ENCODE assay signal across 8 cellular contexts in the genomic region with DNA sequence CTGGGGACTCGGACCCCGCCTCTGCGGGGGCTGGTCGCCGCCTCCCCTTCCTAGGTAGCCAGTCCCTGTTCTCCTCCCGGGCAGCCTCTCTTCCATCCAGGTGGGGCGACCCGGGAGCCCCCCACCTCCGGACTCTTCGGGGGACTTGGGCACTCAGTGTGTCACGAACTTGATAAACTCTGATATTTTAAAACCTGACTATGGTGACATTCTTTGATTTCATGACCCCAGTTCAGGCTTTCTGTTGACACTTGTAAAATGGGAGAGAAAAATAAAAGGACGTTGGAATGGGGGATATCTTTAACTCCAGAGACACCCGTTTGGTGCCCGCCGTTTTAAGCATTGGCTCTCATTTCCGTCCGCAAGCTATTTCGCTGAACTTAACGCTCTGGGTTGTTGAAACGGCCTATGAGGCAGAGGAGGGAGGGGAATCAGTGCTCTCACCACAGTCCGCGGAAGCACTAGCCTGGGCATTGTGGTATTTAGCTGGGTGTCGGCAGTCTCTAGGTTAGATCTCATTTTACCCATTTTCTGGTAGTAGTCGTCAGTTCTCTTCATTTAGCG. TPM values are rescaled to one million over a fixed set of nuclear protein-coding genes. Genes with fewer than 3 reads are reported as not detected.
A peak's percentile ranks its signal among the peaks of the same experiment; 100 is the strongest.
DNase-seq lines count a peak whose midpoint lies in the region; ATAC-seq and TF ChIP-seq lines count a peak whose summit lies in the region.

No MANE protein-coding gene starts in this region.

- no peaks in the 10 kb centered on the region for H4K20me1 ChIP-seq in DOHH2 (ENCODE audit: control insufficient read depth, insufficient read depth, low read depth, low read length)

- H3K36me3 ChIP-seq in DOHH2 (ENCODE audit: control insufficient read depth, low read length) (no peaks in the 10 kb centered on the region), iPS DF 6.9 (ENCODE audit: control insufficient read depth, insufficient read depth, low read length) (no peaks in the 10 kb centered on the region), gastrocnemius medialis (no peaks in the 10 kb centered on the region)

- H3K4me2 ChIP-seq in DOHH2 (ENCODE audit: low read length), result peak overlapping the region; percentile 53

- H3K79me2 ChIP-seq in DOHH2 (ENCODE audit: control insufficient read depth, low read length), result peaks cover 53% of the 10 kb centered on the region

- no peaks in the 10 kb centered on the region for H3K27me3 Mint-ChIP-seq in T-cell

- H3K27me3 ChIP-seq in DOHH2 (ENCODE audit: control insufficient read depth, low read length), result no peaks in the 10 kb centered on the region
- no peaks in the 10 kb centered on the region for H3K27me3 ChIP-seq in iPS DF 6.9 (ENCODE audit: control insufficient read depth, insufficient read depth, low read length)
- no peaks in the 10 kb centered on the region for H3K27me3 ChIP-seq in gastrocnemius medialis

- H3K27ac Mint-ChIP-seq in T-cell, result peak overlapping the region; percentile 90 to 91

- H3K27ac ChIP-seq in DOHH2 (ENCODE audit: low read depth, low read length), result peak overlapping the region; percentile 21
- no peak overlapping the region for H3K27ac ChIP-seq in iPS DF 6.9 (ENCODE audit: low read length)
- H3K27ac ChIP-seq in gastrocnemius medialis, result peak overlapping the region; percentile 91 to 97 (median 96)

- H3K4me1 ChIP-seq in DOHH2 (ENCODE audit: control insufficient read depth, low read length), result peaks cover 16% of the 10 kb centered on the region
- H3K4me1 ChIP-seq in iPS DF 6.9 (ENCODE audit: control insufficient read depth, insufficient read depth, low read length), result no peaks in the 10 kb centered on the region
- H3K4me1 ChIP-seq in gastrocnemius medialis, result peaks cover 20 to 24% of the 10 kb centered on the region in 2 donors

- H3K9me3 ChIP-seq in DOHH2 (ENCODE audit: control insufficient read depth, insufficient read depth, low read length) (no peaks in the 10 kb centered on the region), iPS DF 6.9 (ENCODE audit: control insufficient read depth, insufficient read depth, low read length) (no peaks in the 10 kb centered on the region), gastrocnemius medialis (no peaks in the 10 kb centered on the region)

- ATAC-seq in GM21529 (IDR thresholded peaks at IDR 0.05; ENCODE audit: unreplicated experiment) (peak; percentile 29), T-cell (replicated peaks in 1 of 4) (no peak), gastrocnemius medialis (no peak), HG03457 (IDR thresholded peaks at IDR 0.05; ENCODE audit: unreplicated experiment) (no peak)

- intact Hi-C loops in gastrocnemius medialis (cut with DNase I; ENCODE audit: low total_unique reads), result loop anchor here (1.0 kb wide), 2 partner anchors 56 to 168 kb away; a partner anchor contains a TSS

- no peaks in the 10 kb centered on the region for H3K36me3 Mint-ChIP-seq in T-cell

- no peaks in the 10 kb centered on the region for H3K9me2 ChIP-seq in DOHH2 (replicated peaks; ENCODE audit: control insufficient read depth, low read length)

- peak; percentile 40 for DNase-seq in HuH-7.5 (ENCODE audit: low spot score)
- DNase-seq in T-cell, result peak in 33 of 34 experiments; percentile 5 to 56 (median 40)
- peak; percentile 73 for DNase-seq in astrocyte of the hippocampus (ENCODE audit: low read depth, low spot score)
- no peak for DNase-seq in iPS DF 6.9 (ENCODE audit: low read depth, low spot score)
- DNase-seq in gastrocnemius medialis, result peak in 1 of 2 donors; percentile 33

- peak overlapping the region; percentile 92 to 95 (median 92) for H3K4me3 Mint-ChIP-seq in T-cell

- in situ Hi-C loops in gastrocnemius medialis (cut with MboI; ENCODE audit: low sequenced_read_pairs in 4 of 4), result loop anchor here in 1 of 4 donors (10.0 kb wide), 1 partner anchor 50 kb away; no protein-coding TSS in a partner anchor

- POLR2A ChIA-PET in T-cell (lab: Charles Lee), result interaction anchor here (0.7 to 1.4 kb wide), 5 partner anchors 33 to 140 kb away, joined by 3 to 11 read pairs (median 5); a partner anchor contains a TSS

- CTCF ChIA-PET in T-cell (lab: Charles Lee), result interaction anchor here (0.7 to 1.4 kb wide), 4 partner anchors 31 to 169 kb away, joined by 3 to 5 read pairs (median 4); a partner anchor contains a TSS

- no CpG with 5 or more reads among the region's 25 CpGs for WGBS in iPS DF 6.9 (ENCODE audit: insufficient coverage, insufficient read length)

- H3F3A ChIP-seq in DOHH2 (ENCODE audit: control insufficient read depth, insufficient read depth), result 0 out of 2 replicates have a peak, but pooled peaks cover 5% of the 10 kb centered on the region

- H3K4me3 ChIP-seq in DOHH2 (ENCODE audit: low read length), result peak overlapping the region; percentile 81
- H3K4me3 ChIP-seq in iPS DF 6.9 (ENCODE audit: low read length), result peak overlapping the region; percentile 90
- H3K4me3 ChIP-seq in gastrocnemius medialis, result peak overlapping the region; percentile 57 to 90 (median 85)

- H3K9me3 Mint-ChIP-seq in T-cell, result no peaks in the 10 kb centered on the region

- no peak for TF ChIP-seq POLR2A in gastrocnemius medialis (IDR thresholded peaks at IDR 0.05)

- H3K4me1 Mint-ChIP-seq in T-cell, result peaks cover 22 to 39% (median 36%) of the 10 kb centered on the region in 3 donors

- TF ChIP-seq CTCF in DOHH2 (IDR thresholded peaks at IDR 0.05; ENCODE audit: low read depth, low read length, poor library complexity, severe bottlenecking) (no peak), gastrocnemius medialis (IDR thresholded peaks at IDR 0.05 in 4 of 5, conservative IDR thresholded peaks at IDR 0.05 in 1 of 5) (no peak)

RNA-seq across cellular contexts. Expression of a gene that starts 0.7 kb away (rescaled TPM):
- total RNA-seq in T-cell (10 to 100 TPM; 24.6 to 35.8 (median 28.2) TPM), gastrocnemius medialis (10 to 100 TPM; 21.0 to 31.1 (median 25.4) TPM)

RNA-seq across cellular contexts. Expression of a gene that starts 36.7 kb away (rescaled TPM):
- total RNA-seq in T-cell (100 to 1,000 TPM in 4 of 5 donors, 10 to 100 TPM in 1; 91.4 to 271 (median 137) TPM), gastrocnemius medialis (10 to 100 TPM; 27.1 to 73.1 (median 37.8) TPM)

RNA-seq across cellular contexts. Expression of a gene that starts 55.4 kb away (rescaled TPM):
- total RNA-seq in T-cell, result 10 to 100 TPM; 34.1 to 50.7 (median 36.1) TPM
- total RNA-seq in gastrocnemius medialis, result 10 to 100 TPM; 29.7 to 38.8 (median 32.2) TPM
